In the genomic region with DNA sequence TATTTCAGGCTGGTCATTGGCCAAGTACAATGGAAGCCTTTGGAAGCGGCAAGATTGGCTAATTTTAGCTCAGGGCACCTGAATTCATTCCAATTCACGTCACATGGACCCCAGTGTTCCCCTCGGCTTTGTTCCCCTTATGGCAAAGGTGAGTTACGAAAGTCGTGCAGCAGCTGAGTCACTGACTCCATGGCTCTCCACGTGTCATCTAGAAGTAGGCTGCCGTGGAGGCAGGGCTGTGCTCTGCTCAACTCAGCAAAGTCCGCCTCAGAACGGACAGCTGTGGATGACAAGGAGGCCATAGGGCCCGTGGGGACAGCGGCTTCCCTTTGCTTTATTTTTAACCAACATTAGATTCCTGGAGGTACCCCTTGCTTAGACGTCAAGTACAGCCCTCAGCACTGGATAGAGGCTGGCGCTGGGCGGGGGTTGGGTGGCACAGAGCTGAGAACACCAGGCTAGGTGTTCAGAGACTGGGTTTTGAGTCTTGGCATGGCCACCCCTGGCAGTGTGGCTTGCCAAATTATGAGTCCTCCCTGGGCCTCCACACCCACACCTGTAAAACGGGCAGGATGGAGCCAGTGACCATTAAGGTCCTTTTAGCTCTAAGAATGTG, we compare ENCODE assay signal across 30 cellular contexts. TPM values are rescaled to one million over a fixed set of nuclear protein-coding genes. Genes with fewer than 3 reads are reported as not detected.
"Had no signal": no experiment of that assay in that cellular context is flagged by ENCODE, and none has a peak within 500 bp of the region (broad histone marks: within the 10 kb centered on the region; RNA-seq: fewer than 3 reads in every experiment).

No MANE protein-coding gene starts in this region.

- H3K36me3 Mint-ChIP-seq: activated CD4-positive, alpha-beta memory T cell treated with anti-CD3 and anti-CD28 coated beads for 36 hours; activated naive CD4-positive, alpha-beta T cell treated with anti-CD3 and anti-CD28 coated beads, Interleukin-2, amount 50 U/mL, for 24 hours had no signal

- H3K9me3 Mint-ChIP-seq: activated CD4-positive, alpha-beta memory T cell treated with anti-CD3 and anti-CD28 coated beads for 36 hours; activated CD4-positive, alpha-beta T cell treated with anti-CD3 and anti-CD28 coated beads, Interleukin-2, amount 10 ng/mL, durations not matched to agents 24 days and 14 days; activated naive CD4-positive, alpha-beta T cell treated with anti-CD3 and anti-CD28 coated beads, Interleukin-2, amount 50 U/mL, for 24 hours; activated naive CD8-positive, alpha-beta T cell treated with anti-CD3 and anti-CD28 coated beads, Interleukin-2, amount 50 U/mL, for 24 hours; activated T-helper 2 cell treated with anti-CD3 and anti-CD28 coated beads, Interferon-gamma antibody, Interleukin-2, Interleukin-4, amounts not matched to agents 10 μg/mL and 5 μg/mL and 100 μg/mL, durations not matched to agents 14 hours and 24 hours and 36 hours; central memory CD8-positive, alpha-beta T cell; dendritic cell treated with granulocyte-macrophage colony-stimulating factor and Interleukin-4, amounts not matched to agents 40 ng/mL and 50 ng/mL, for 4 days; endodermal cell had no signal

- H3K4me3 Mint-ChIP-seq: activated CD4-positive, alpha-beta memory T cell treated with anti-CD3 and anti-CD28 coated beads for 36 hours; activated CD4-positive, alpha-beta T cell treated with anti-CD3 and anti-CD28 coated beads, Interleukin-2, amount 10 ng/mL, durations not matched to agents 24 days and 14 days; activated naive CD4-positive, alpha-beta T cell treated with anti-CD3 and anti-CD28 coated beads, Interleukin-2, amount 50 U/mL, for 24 hours; activated naive CD8-positive, alpha-beta T cell treated with anti-CD3 and anti-CD28 coated beads, Interleukin-2, amount 50 U/mL, for 24 hours; central memory CD8-positive, alpha-beta T cell; dendritic cell treated with granulocyte-macrophage colony-stimulating factor and Interleukin-4, amounts not matched to agents 40 ng/mL and 50 ng/mL, for 4 days; endodermal cell; nephron; T-helper 17 cell had no signal

- H3K4me3 ChIP-seq: esophagus muscularis mucosa, left lung, mucosa of descending colon, spleen, testis, transverse colon had no signal

- H3K27me3 ChIP-seq: esophagus muscularis mucosa, left lung, neutrophil, spleen, testis, transverse colon had no signal

- H3K4me1 ChIP-seq: esophagus muscularis mucosa, foreskin keratinocyte, left lung, spleen, testis, transverse colon had no signal

- H3K27ac ChIP-seq: esophagus muscularis mucosa, foreskin keratinocyte, left lung, neutrophil, spleen, testis, transverse colon had no signal

- H3K9me3 ChIP-seq: esophagus muscularis mucosa, left lung, mucosa of descending colon, neutrophil, spleen, testis, transverse colon had no signal

- ATAC-seq: foreskin keratinocyte, left lung, mucosa of descending colon, T-helper 17 cell had no signal

- H3K27me3 Mint-ChIP-seq: activated CD4-positive, alpha-beta memory T cell treated with anti-CD3 and anti-CD28 coated beads for 36 hours; activated naive CD4-positive, alpha-beta T cell treated with anti-CD3 and anti-CD28 coated beads, Interleukin-2, amount 50 U/mL, for 24 hours; activated naive CD8-positive, alpha-beta T cell treated with anti-CD3 and anti-CD28 coated beads, Interleukin-2, amount 50 U/mL, for 24 hours had no signal

- H3K27ac Mint-ChIP-seq: activated CD4-positive, alpha-beta memory T cell treated with anti-CD3 and anti-CD28 coated beads for 36 hours; activated CD4-positive, alpha-beta T cell treated with anti-CD3 and anti-CD28 coated beads, Interleukin-2, amount 10 ng/mL, durations not matched to agents 24 days and 14 days; activated naive CD4-positive, alpha-beta T cell treated with anti-CD3 and anti-CD28 coated beads, Interleukin-2, amount 50 U/mL, for 24 hours; activated naive CD8-positive, alpha-beta T cell treated with anti-CD3 and anti-CD28 coated beads, Interleukin-2, amount 50 U/mL, for 24 hours; activated T-helper 2 cell treated with anti-CD3 and anti-CD28 coated beads, Interferon-gamma antibody, Interleukin-2, Interleukin-4, amounts not matched to agents 10 μg/mL and 5 μg/mL and 100 μg/mL, durations not matched to agents 14 hours and 24 hours and 36 hours; dendritic cell treated with granulocyte-macrophage colony-stimulating factor and Interleukin-4, amounts not matched to agents 40 ng/mL and 50 ng/mL, for 4 days; endodermal cell; nephron; T-helper 17 cell had no signal

- H3K4me1 Mint-ChIP-seq: activated CD4-positive, alpha-beta T cell treated with anti-CD3 and anti-CD28 coated beads, Interleukin-2, amount 10 ng/mL, durations not matched to agents 24 days and 14 days; activated naive CD4-positive, alpha-beta T cell treated with anti-CD3 and anti-CD28 coated beads, Interleukin-2, amount 50 U/mL, for 24 hours; activated naive CD8-positive, alpha-beta T cell treated with anti-CD3 and anti-CD28 coated beads, Interleukin-2, amount 50 U/mL, for 24 hours; central memory CD8-positive, alpha-beta T cell; nephron; T-helper 17 cell had no signal

- H3K36me3 ChIP-seq: esophagus muscularis mucosa, left lung, neutrophil, spleen, transverse colon had no signal

- DNase-seq: activated CD4-positive, alpha-beta memory T cell treated with anti-CD3 and anti-CD28 coated beads for 36 hours; activated CD4-positive, alpha-beta T cell treated with anti-CD3 and anti-CD28 coated beads, Interleukin-2, amount 10 ng/mL, durations not matched to agents 24 days and 14 days; activated CD4-positive, CD25-positive, alpha-beta regulatory T cell treated with anti-CD3 and anti-CD28 coated beads, Interleukin-2, amount 50 U/mL, for 72 hours; activated naive CD8-positive, alpha-beta T cell treated with anti-CD3 and anti-CD28 coated beads, Interleukin-2, amount 50 U/mL, for 24 hours; activated T-cell treated with anti-CD3 and anti-CD28 coated beads, Interleukin-2, amount 50 U/mL, for 48 hours; amygdala; endodermal cell; foreskin keratinocyte; left lung; mucosa of descending colon; spleen; stimulated activated naive CD4-positive, alpha-beta T cell treated with Interleukin-2 at 50 U/mL for 16 hours; T-helper 17 cell; testis; transverse colon had no signal

- FAIRE-seq: islet of Langerhans, urothelium cell line had no signal

RNA-seq across cellular contexts. Expression of a gene that starts 23.6 kb away (rescaled TPM):
- total RNA-seq: activated CD4-positive, alpha-beta T cell treated with anti-CD3 and anti-CD28 coated beads, Interleukin-2, amount 10 ng/mL, durations not matched to agents 24 days and 14 days; activated T-helper 2 cell treated with anti-CD3 and anti-CD28 coated beads, Interferon-gamma antibody, Interleukin-2, Interleukin-4, amounts not matched to agents 10 μg/mL and 5 μg/mL and 100 μg/mL, durations not matched to agents 14 hours and 24 hours and 36 hours; endodermal cell; foreskin keratinocyte; lung microvascular endothelial cell; mesenteric fat pad; osteocyte; posterior vena cava; renal cortical epithelial cell; T-helper 17 cell had no signal
- polyA plus RNA-seq: foreskin keratinocyte had no signal

RNA-seq across cellular contexts. Expression of a gene that starts 25.3 kb away (rescaled TPM):
- total RNA-seq: activated CD4-positive, alpha-beta memory T cell treated with anti-CD3 and anti-CD28 coated beads for 36 hours; activated CD4-positive, alpha-beta T cell treated with anti-CD3 and anti-CD28 coated beads, Interleukin-2, amount 10 ng/mL, durations not matched to agents 24 days and 14 days; activated T-helper 2 cell treated with anti-CD3 and anti-CD28 coated beads, Interferon-gamma antibody, Interleukin-2, Interleukin-4, amounts not matched to agents 10 μg/mL and 5 μg/mL and 100 μg/mL, durations not matched to agents 14 hours and 24 hours and 36 hours; endodermal cell; esophagus muscularis mucosa; foreskin keratinocyte; glomerular endothelial cell; left lung; lung microvascular endothelial cell; mesenteric fat pad; mucosa of descending colon; osteocyte; posterior vena cava; renal cortical epithelial cell; spleen; T-helper 17 cell; transverse colon had no signal
- polyA plus RNA-seq: foreskin keratinocyte, spleen had no signal
